ENCODE assay signal across 13 cellular contexts in the genomic region with DNA sequence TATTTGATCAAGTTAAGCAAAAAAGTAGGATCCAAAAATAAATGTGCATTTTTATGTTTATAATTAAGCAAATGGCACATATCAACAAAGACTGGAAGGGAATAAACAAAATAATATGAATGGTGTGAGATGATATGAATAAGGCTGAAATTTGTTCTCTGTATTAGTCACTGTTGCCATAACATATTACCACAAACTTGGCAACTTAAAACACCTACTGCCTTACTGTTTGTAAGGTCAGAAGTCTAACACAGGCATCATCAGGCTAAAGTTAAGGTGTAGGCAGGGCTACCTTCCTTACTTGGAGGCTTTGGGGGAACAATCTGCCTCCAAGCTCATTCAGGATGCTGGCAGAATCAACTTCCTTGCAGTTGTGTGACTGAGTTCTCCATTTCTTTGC. TPM values are rescaled to one million over a fixed set of nuclear protein-coding genes. Genes with fewer than 3 reads are reported as not detected.
DNase-seq lines count a peak whose midpoint lies in the region; ATAC-seq, FAIRE-seq and TF ChIP-seq lines count a peak whose summit lies in the region.
"Had no signal": no experiment of that assay in that cellular context is flagged by ENCODE, and none has a peak within 500 bp of the region (broad histone marks: within the 10 kb centered on the region; RNA-seq: fewer than 3 reads in every experiment).

No MANE protein-coding gene starts in this region.

- H3K27ac Mint-ChIP-seq in endodermal cell: no peak overlapping the region

- no peak overlapping the region for H3K9ac ChIP-seq in endodermal cell (ENCODE audit: extremely low read depth, low read length, poor library complexity, severe bottlenecking)

- no peaks in the 10 kb centered on the region for H3K9me3 Mint-ChIP-seq in endodermal cell

- ATAC-seq in GM21529 (IDR thresholded peaks at IDR 0.05; ENCODE audit: unreplicated experiment) (peak; percentile 64), HG03439 (IDR thresholded peaks at IDR 0.05; ENCODE audit: unreplicated experiment) (peak; percentile 65)

- H3K4me1 ChIP-seq in tibial artery (peaks cover 0 to 22% (median 10%) of the 10 kb centered on the region in 4 donors), endodermal cell (ENCODE audit: control insufficient read depth, insufficient read depth, low read length) (no peaks in the 10 kb centered on the region)
- H3K4me1 ChIP-seq: SJSA1 had no signal

- FAIRE-seq in GM12892 (lab: Jason Lieb, UNC): peak; percentile 72
- FAIRE-seq: H1 had no signal

- no peaks in the 10 kb centered on the region for H3K27me3 Mint-ChIP-seq in endodermal cell (ENCODE audit: insufficient read depth)

- H3K9me3 ChIP-seq in tibial artery (no peaks in the 10 kb centered on the region), endodermal cell (ENCODE audit: control insufficient read depth, low read length) (no peaks in the 10 kb centered on the region)
- H3K9me3 ChIP-seq: SJSA1 had no signal

- H3K36me3 ChIP-seq in tibial artery (peaks cover 7 to 24% (median 21%) of the 10 kb centered on the region in 3 donors), endodermal cell (ENCODE audit: control insufficient read depth, insufficient read depth, low read length) (peaks cover 21% of the 10 kb centered on the region)

- TF ChIP-seq CTCF in fibroblast of mammary gland (conservative IDR thresholded peaks at IDR 0.05; ENCODE audit: control insufficient read depth, insufficient read depth, low read depth, low read length): no peak
- no peak for TF ChIP-seq CTCF in tibial artery (IDR thresholded peaks at IDR 0.05)
- no peak for TF ChIP-seq CTCF in endodermal cell (conservative IDR thresholded peaks at IDR 0.05)

- H3K27ac ChIP-seq in tibial artery (no peak overlapping the region), endodermal cell (ENCODE audit: low read depth, low read length) (no peak overlapping the region)
- H3K27ac ChIP-seq: SJSA1 had no signal

- H3K36me3 Mint-ChIP-seq in endodermal cell (ENCODE audit: low read depth): peaks cover 10% of the 10 kb centered on the region

- no peak overlapping the region for H3K4me3 Mint-ChIP-seq in endodermal cell

- H3K27me3 ChIP-seq in tibial artery: no peaks in the 10 kb centered on the region
- H3K27me3 ChIP-seq in endodermal cell (ENCODE audit: control insufficient read depth, insufficient read depth, low read length, poor library complexity, severe bottlenecking): no peaks in the 10 kb centered on the region
- H3K27me3 ChIP-seq: SJSA1 had no signal

- intact Hi-C loops in tibial artery (cut with DNase I; ENCODE audit: low total_unique reads): no loop called here

- DNase-seq in GM12892 (ENCODE audit: insufficient read length) (no peak), fibroblast of mammary gland (ENCODE audit: low read depth) (peak; percentile 62), tibial artery (no peak), endodermal cell (no peak), activated T-cell treated with anti-CD3 and anti-CD28 coated beads for 4 hours (no peak), CD1c-positive myeloid dendritic cell (ENCODE audit: extremely low spot score) (no peak)
- DNase-seq: activated effector memory CD4-positive, alpha-beta T cell treated with Interleukin-2 at 50 U/mL for 16 hours; erythroblast; NCI-H1417 treated with DMSO at 0.1 percent for 48 hours had no signal

- no peak for TF ChIP-seq POLR2A in GM12892 (IDR thresholded peaks at IDR 0.05; ENCODE audit: low read depth, low read length)

- H3K4me3 ChIP-seq in fibroblast of mammary gland (ENCODE audit: control insufficient read depth, low read depth, low read length): no peak overlapping the region
- H3K4me3 ChIP-seq in tibial artery: no peak overlapping the region
- H3K4me3 ChIP-seq in endodermal cell (ENCODE audit: low read length): no peak overlapping the region
- H3K4me3 ChIP-seq: SJSA1 had no signal

- H3K4me1 Mint-ChIP-seq in endodermal cell: peaks cover 1% of the 10 kb centered on the region

RNA-seq across cellular contexts. Expression of a gene that starts 19.3 kb away (rescaled TPM):
- 10.7 TPM for polyA plus RNA-seq in GM12892 (2012; ENCODE audit: missing spikeins)
- 10 to 100 TPM; 43.7 to 44.9 TPM for total RNA-seq in endodermal cell
- polyA plus RNA-seq in endodermal cell (2013, experiment 1 of 2): 14.6 TPM
- polyA plus RNA-seq in endodermal cell (2013, experiment 2 of 2): 10.3 TPM

RNA-seq across cellular contexts. Expression of a gene that starts 53.0 kb away (rescaled TPM):
- polyA plus RNA-seq in GM12892 (2012; ENCODE audit: missing spikeins): 5.0 TPM
- 1 to 10 TPM; 6.8 to 7.3 TPM for total RNA-seq in endodermal cell
- 15.0 TPM for polyA plus RNA-seq in endodermal cell (2013, experiment 1 of 2)
- 17.1 TPM for polyA plus RNA-seq in endodermal cell (2013, experiment 2 of 2)
